10 cellular contexts compared by ENCODE assay signal in genomic region chr3:193701896-193702644, GRCh38.
A peak's percentile ranks its signal among the peaks of the same experiment; 100 is the strongest.
DNase-seq lines count a peak whose midpoint lies in the region; ATAC-seq and TF ChIP-seq lines count a peak whose summit lies in the region.
"Had no signal": no experiment of that assay in that cellular context is flagged by ENCODE, and none has a peak within 500 bp of the region (broad histone marks: within the 10 kb centered on the region; RNA-seq: fewer than 3 reads in every experiment).

No MANE protein-coding gene starts in this region.

- in situ Hi-C loops in astrocyte of the spinal cord (cut with HindIII; ENCODE audit: low sequenced_read_pairs) = no loop called here

- H3K27me3 Mint-ChIP-seq in CD8-positive, alpha-beta T cell (ENCODE audit: low read depth) = no peaks in the 10 kb centered on the region
- H3K27me3 Mint-ChIP-seq: activated T-helper 17 cell treated with anti-CD3 and anti-CD28 coated beads, Interleukin-2, amount 50 U/mL, for 72 hours had no signal

- H3K9me3 Mint-ChIP-seq in CD8-positive, alpha-beta T cell = no peaks in the 10 kb centered on the region
- H3K9me3 Mint-ChIP-seq: activated T-helper 17 cell treated with anti-CD3 and anti-CD28 coated beads, Interleukin-2, amount 50 U/mL, for 72 hours had no signal

- H3K27me3 ChIP-seq in BLaER1 = no peaks in the 10 kb centered on the region
- no peaks in the 10 kb centered on the region for H3K27me3 ChIP-seq in CD8-positive, alpha-beta T cell (ENCODE audit: insufficient read depth, low read length)
- H3K27me3 ChIP-seq: SJSA1 had no signal

- DNase-seq in HK-2 (ENCODE audit: unreplicated experiment) (peak; percentile 44), astrocyte of the spinal cord (ENCODE audit: low read depth, low spot score) (peak; percentile 64), NCI-H510A treated with DMSO at 0.1 percent for 48 hours (lab: John Stamatoyannopoulos, UW) (no peak), T1000 (lab: John Stamatoyannopoulos, UW) (no peak)
- DNase-seq in CD8-positive, alpha-beta T cell = no peak

- no peak overlapping the region for H3K9ac ChIP-seq in BLaER1

- peak overlapping the region; percentile 62 for H3K4me2 ChIP-seq in BLaER1

- H3K36me3 ChIP-seq in BLaER1 = peaks cover 18% of the 10 kb centered on the region
- peaks cover 3% of the 10 kb centered on the region for H3K36me3 ChIP-seq in CD8-positive, alpha-beta T cell (ENCODE audit: insufficient read depth, low read length)
- H3K36me3 ChIP-seq: SJSA1 had no signal

- intact Hi-C loops in CD8-positive, alpha-beta T cell (cut with DNase I, micrococcal nuclease) = no loop called here

- TF ChIP-seq CTCF in astrocyte of the spinal cord (IDR thresholded peaks at IDR 0.05; ENCODE audit: low read depth, low read length) = no peak
- no peak for TF ChIP-seq CTCF in CD8-positive, alpha-beta T cell (IDR thresholded peaks at IDR 0.05)

- no peaks in the 10 kb centered on the region for H3K4me1 Mint-ChIP-seq in CD8-positive, alpha-beta T cell (ENCODE audit: low read depth)
- H3K4me1 Mint-ChIP-seq: activated T-helper 17 cell treated with anti-CD3 and anti-CD28 coated beads, Interleukin-2, amount 50 U/mL, for 72 hours had no signal

- ATAC-seq in GM21360 (IDR thresholded peaks at IDR 0.05; ENCODE audit: unreplicated experiment) = peak; percentile 67
- ATAC-seq in CD8-positive, alpha-beta T cell = no peak
- no peak for ATAC-seq in activated CD4-positive, CD25-positive, alpha-beta regulatory T cell treated with anti-CD3 and anti-CD28 coated beads, Interleukin-2, amount 50 U/mL, for 24 hours
- ATAC-seq: activated T-helper 17 cell treated with anti-CD3 and anti-CD28 coated beads, Interleukin-2, amount 50 U/mL, for 72 hours had no signal

- no peak overlapping the region for H3K4me3 Mint-ChIP-seq in CD8-positive, alpha-beta T cell
- H3K4me3 Mint-ChIP-seq: activated T-helper 17 cell treated with anti-CD3 and anti-CD28 coated beads, Interleukin-2, amount 50 U/mL, for 72 hours had no signal

- H3K27ac ChIP-seq in BLaER1 = peak overlapping the region; percentile 47; the same call in 1 of the 2 replicates
- no peak overlapping the region for H3K27ac ChIP-seq in CD8-positive, alpha-beta T cell (ENCODE audit: low read depth, low read length)
- H3K27ac ChIP-seq: SJSA1 had no signal

- POLR2A ChIA-PET in CD8-positive, alpha-beta T cell (lab: Charles Lee) = no interaction called here

- CTCF ChIA-PET in CD8-positive, alpha-beta T cell (lab: Charles Lee) = no interaction called here

- peaks cover 13% of the 10 kb centered on the region for H3K36me3 Mint-ChIP-seq in CD8-positive, alpha-beta T cell

- no peaks in the 10 kb centered on the region for H3K9me3 ChIP-seq in BLaER1
- H3K9me3 ChIP-seq in CD8-positive, alpha-beta T cell (ENCODE audit: low read length) = no peaks in the 10 kb centered on the region
- H3K9me3 ChIP-seq: SJSA1 had no signal

- H3K4me1 ChIP-seq in BLaER1 = peaks cover 21% of the 10 kb centered on the region
- H3K4me1 ChIP-seq in CD8-positive, alpha-beta T cell (ENCODE audit: insufficient read depth, low read length) = no peaks in the 10 kb centered on the region
- H3K4me1 ChIP-seq: SJSA1 had no signal

- H4K20me1 ChIP-seq in BLaER1 = no peaks in the 10 kb centered on the region

- H3K4me3 ChIP-seq in BLaER1 (no peak overlapping the region), astrocyte of the spinal cord (ENCODE audit: low read depth, low read length) (no peak overlapping the region)
- H3K4me3 ChIP-seq in CD8-positive, alpha-beta T cell (ENCODE audit: low read depth, low read length) = no peak overlapping the region
- H3K4me3 ChIP-seq: SJSA1 had no signal

- H3K27ac Mint-ChIP-seq in CD8-positive, alpha-beta T cell = no peak overlapping the region
- H3K27ac Mint-ChIP-seq: activated T-helper 17 cell treated with anti-CD3 and anti-CD28 coated beads, Interleukin-2, amount 50 U/mL, for 72 hours had no signal

Comparison
In these comparisons a context has a peak if more than half of its experiments do, and no peak if none do; other contexts are left out.
1. DNase-seq: peak in HK-2 (single experiment) and astrocyte of the spinal cord (single experiment); none in NCI-H510A treated with DMSO at 0.1 percent for 48 hours (single experiment), CD8-positive, alpha-beta T cell (0 of 7) and T1000 (single experiment).